8 cellular contexts compared by ENCODE assay signal in the genomic region with DNA sequence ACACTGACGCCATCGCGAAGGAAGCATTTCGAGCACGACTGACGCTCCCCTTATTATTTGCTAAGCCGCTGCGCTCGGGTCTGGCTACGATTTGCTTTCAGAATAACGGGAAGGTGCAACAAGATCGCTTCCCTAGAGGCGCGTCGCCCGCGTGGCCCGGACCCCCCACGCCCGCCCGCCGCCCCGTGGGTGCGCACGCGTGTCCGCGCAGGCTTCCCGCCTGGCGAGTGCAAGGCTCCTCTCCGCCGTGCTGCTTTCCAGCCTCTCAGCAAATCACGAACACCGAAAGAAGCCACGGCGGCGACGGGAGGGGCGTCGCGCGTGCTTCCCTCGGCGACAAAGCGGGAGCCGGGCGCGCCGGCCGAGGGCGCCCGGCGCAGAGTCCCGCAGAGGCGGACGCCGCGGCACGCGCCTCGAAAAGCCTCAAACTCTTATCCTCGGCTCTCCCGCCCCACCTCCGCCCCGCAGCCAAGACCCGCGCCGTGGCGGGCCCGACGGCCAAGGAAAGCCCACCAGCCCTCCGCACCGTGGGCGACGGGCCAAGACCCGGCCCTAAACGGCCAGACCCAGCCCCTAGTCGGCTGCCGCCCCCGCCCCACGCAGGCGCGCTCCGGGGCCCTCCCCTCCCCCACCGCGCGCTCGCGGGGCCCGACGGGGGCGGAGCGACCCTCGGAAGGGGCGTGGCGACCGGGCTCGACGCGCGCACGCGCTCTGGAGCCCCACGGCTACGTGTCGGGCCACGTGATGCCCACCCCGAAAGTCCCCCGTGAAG. TPM values are rescaled to one million over a fixed set of nuclear protein-coding genes. Genes with fewer than 3 reads are reported as not detected.
A peak's percentile ranks its signal among the peaks of the same experiment; 100 is the strongest.
DNase-seq lines count a peak whose midpoint lies in the region; ATAC-seq and TF ChIP-seq lines count a peak whose summit lies in the region.

No MANE protein-coding gene starts in this region.

- peak; percentile 47 for ATAC-seq in GM21717 (IDR thresholded peaks at IDR 0.05; ENCODE audit: unreplicated experiment)
- ATAC-seq in heart left ventricle, result peak; percentile 71 to 93 (median 90)

- H3K4me3 ChIP-seq in heart left ventricle, result peak overlapping the region; percentile 69 to 93 (median 78)
- H3K4me3 ChIP-seq in tibial nerve, result peak overlapping the region; percentile 48 to 99 (median 91)

- peak overlapping the region; percentile 98 for H3K27ac ChIP-seq in adipose tissue (ENCODE audit: low read depth, low read length)
- peak overlapping the region; percentile 95 to 100 (median 99) for H3K27ac ChIP-seq in heart left ventricle
- H3K27ac ChIP-seq in tibial nerve, result peak overlapping the region; percentile 96 to 100 (median 99)

- H3K36me3 ChIP-seq in ES-I3 (ENCODE audit: insufficient read depth, low read length) (no peaks in the 10 kb centered on the region), heart left ventricle (no peaks in the 10 kb centered on the region), tibial nerve (no peaks in the 10 kb centered on the region)

- H3K27me3 ChIP-seq in heart left ventricle (no peaks in the 10 kb centered on the region), tibial nerve (no peaks in the 10 kb centered on the region)

- 0 to 1% (median 0%) methylated on average over 86 to 109 of the region's 109 CpGs for WGBS in adipose tissue, 3 donors
- 0 to 1% (median 0%) methylated on average over 52 to 109 of the region's 109 CpGs for WGBS in heart left ventricle, 4 donors
- 1 to 3% methylated on average over 46 to 93 of the region's 109 CpGs for WGBS in tibial nerve, 2 donors

- in situ Hi-C loops in KBM-7 (cut with MboI; ENCODE audit: low pct_unique_long_range_greater_than_20kb, low sequenced_read_pairs), result no loop called here

- H3K9me3 ChIP-seq in ES-I3 (ENCODE audit: control insufficient read depth, insufficient read depth, low read length) (no peaks in the 10 kb centered on the region), heart left ventricle (no peaks in the 10 kb centered on the region), tibial nerve (no peaks in the 10 kb centered on the region)

- TF ChIP-seq CTCF in heart left ventricle (IDR thresholded peaks at IDR 0.05) (no peak), tibial nerve (IDR thresholded peaks at IDR 0.05) (peak in 3 of 5 experiments; percentile 4 to 22 (median 14))

- intact Hi-C loops in heart left ventricle (cut with DNase I), result loop anchor here (2.0 to 10.0 kb wide), 15 partner anchors 76 to 1511 kb away; a partner anchor contains a TSS

- DNase-seq in KBM-7 (peak; percentile 85), T follicular helper cell (ENCODE audit: low read depth) (peak; percentile 85), heart left ventricle (peak; percentile 90 to 95 (median 93)), pons (ENCODE audit: low spot score) (peak; percentile 91), tibial nerve (ENCODE audit: low spot score in 2 of 2) (peak; percentile 78 to 82)

- H3K4me1 ChIP-seq in ES-I3 (ENCODE audit: insufficient read depth, low read length) (peaks cover 12% of the 10 kb centered on the region), heart left ventricle (peaks cover 0 to 26% (median 6%) of the 10 kb centered on the region in 12 donors), tibial nerve (peaks cover 0 to 16% (median 3%) of the 10 kb centered on the region in 4 donors)

- H3K9ac ChIP-seq in ES-I3 (ENCODE audit: low read depth, low read length), result peak overlapping the region; percentile 98

- peak; percentile 16 to 91 for TF ChIP-seq EP300 in tibial nerve (IDR thresholded peaks at IDR 0.05)

- TF ChIP-seq POLR2A in heart left ventricle (IDR thresholded peaks at IDR 0.05) (peak in 1 of 2 donors; percentile 83), tibial nerve (IDR thresholded peaks at IDR 0.05) (peak; percentile 92 to 97)

RNA-seq across cellular contexts. Expression of a gene that starts 1.0 kb away (rescaled TPM):
- 100 to 1,000 TPM in 1 of 3 donors, 10 to 100 TPM in 2; 20.1 to 110 (median 51.2) TPM for polyA plus RNA-seq in adipose tissue
- 100 to 1,000 TPM; 367 to 607 (median 489) TPM for total RNA-seq in heart left ventricle
- polyA plus RNA-seq in heart left ventricle, result 100 to 1,000 TPM in 1 of 2 donors, 10 to 100 TPM in 1; 80.2 to 250 TPM
- total RNA-seq in tibial nerve, result 100 to 1,000 TPM; 365 to 570 (median 511) TPM

Comparison
In these comparisons a context has a peak if more than half of its experiments do, and no peak if none do; other contexts are left out.
1. Peak in every context shown above with its lines: DNase-seq, ATAC-seq, H3K4me3 ChIP-seq and H3K27ac ChIP-seq.
2. CTCF ChIP-seq: peak in tibial nerve (3 of 5); none in heart left ventricle (0 of 12).